ENCODE assay signal across 18 cellular contexts in genomic region chr2:218536804-218537494, GRCh38. TPM values are rescaled to one million over a fixed set of nuclear protein-coding genes. Genes with fewer than 3 reads are reported as not detected.
A peak's percentile ranks its signal among the peaks of the same experiment; 100 is the strongest.
DNase-seq lines count a peak whose midpoint lies in the region; ATAC-seq and TF ChIP-seq lines count a peak whose summit lies in the region.
"Had no signal": no experiment of that assay in that cellular context is flagged by ENCODE, and none has a peak within 500 bp of the region (broad histone marks: within the 10 kb centered on the region; RNA-seq: fewer than 3 reads in every experiment).

No MANE protein-coding gene starts in this region.

- H3K36me3 ChIP-seq in GM23248 (ENCODE audit: low read depth) (peaks cover 27% of the 10 kb centered on the region), MG63 (peaks cover 43% of the 10 kb centered on the region), right lobe of liver (peaks cover 0 to 14% (median 4%) of the 10 kb centered on the region in 4 donors)

- ATAC-seq in right lobe of liver (peak; percentile 91 to 96 (median 93)), HG03439 (IDR thresholded peaks at IDR 0.05; ENCODE audit: unreplicated experiment) (no peak)

- no peaks in the 10 kb centered on the region for H3K27me3 ChIP-seq in GM23248 (replicated peaks; ENCODE audit: insufficient read depth)
- H3K27me3 ChIP-seq in MG63: no peaks in the 10 kb centered on the region
- no peaks in the 10 kb centered on the region for H3K27me3 ChIP-seq in right lobe of liver

- no peak overlapping the region for H3K9ac ChIP-seq in GM23248
- H3K9ac ChIP-seq: SK-N-SH had no signal

- DNase-seq in GM23248 (peak; percentile 22), MG63 (peak; percentile 6), choroid plexus epithelial cell (ENCODE audit: low read depth) (peak; percentile 18), right lobe of liver (peak; percentile 35 to 72 (median 56)), NCI-H187 treated with DMSO at 0.1 percent for 48 hours (lab: John Stamatoyannopoulos, UW) (no peak)
- DNase-seq in stimulated activated CD4-positive, alpha-beta T cell treated with anti-CD3 and anti-CD28 coated beads, Interleukin-1b, Interleukin-23, amount 100 ng/mL, for 48 hours: no peak
- DNase-seq: ACHN; Calu3; CD4-positive, CD25-positive, alpha-beta regulatory T cell; DMS79; GF-D8; NCI-H1048; NCI-H2107; NCI-H226; NCI-H526 treated with DMSO at 0.1 percent for 48 hours; Right ventricle myocardium superior; SK-N-SH had no signal

- WGBS in GM23248 (ENCODE audit: low coverage in 1 of 2, low lambda C conversion rate in 2 of 2, missing lambda C conversion rate in 2 of 2), 2 experiments: 81 to 82% methylated on average over 6 of the region's 6 CpGs
- WGBS in right lobe of liver (ENCODE audit: insufficient coverage, low coverage, low lambda C conversion rate, missing lambda C conversion rate): 31% methylated on average over 6 of the region's 6 CpGs

- intact Hi-C loops in right lobe of liver (cut with DNase I): no loop called here

- in situ Hi-C loops in GM23248 (cut with MboI): no loop called here

- H3K27ac ChIP-seq in GM23248 (no peak overlapping the region), right lobe of liver (peak overlapping the region in 2 of 3 donors; percentile 51 to 65)

- H3K9me3 ChIP-seq in GM23248 (ENCODE audit: low read depth) (no peaks in the 10 kb centered on the region), MG63 (no peaks in the 10 kb centered on the region), right lobe of liver (no peaks in the 10 kb centered on the region)
- H3K9me3 ChIP-seq: SK-N-SH had no signal

- TF ChIP-seq CTCF in choroid plexus epithelial cell (conservative IDR thresholded peaks at IDR 0.05; ENCODE audit: low read depth, low read length) (no peak), right lobe of liver (IDR thresholded peaks at IDR 0.05) (no peak)

- no peaks in the 10 kb centered on the region for H3K4me1 ChIP-seq in GM23248 (ENCODE audit: insufficient read depth)
- H3K4me1 ChIP-seq in right lobe of liver: peaks cover 0 to 6% (median 3%) of the 10 kb centered on the region in 4 donors

- no peaks in the 10 kb centered on the region for H3K79me2 ChIP-seq in GM23248 (ENCODE audit: insufficient read depth)

- no peak overlapping the region for H2AFZ ChIP-seq in GM23248

- no peaks in the 10 kb centered on the region for H3F3A ChIP-seq in GM23248 (ENCODE audit: insufficient read depth)

- no peak overlapping the region for H3K4me3 ChIP-seq in GM23248
- no peak overlapping the region for H3K4me3 ChIP-seq in MG63
- no peak overlapping the region for H3K4me3 ChIP-seq in choroid plexus epithelial cell (ENCODE audit: low read depth, low read length)
- H3K4me3 ChIP-seq in right lobe of liver: no peak overlapping the region

- no peaks in the 10 kb centered on the region for H4K20me1 ChIP-seq in GM23248 (ENCODE audit: insufficient read depth)

- no peak overlapping the region for H3K4me2 ChIP-seq in GM23248 (ENCODE audit: unreplicated experiment)
- H3K4me2 ChIP-seq: SK-N-SH had no signal

- H3K9me2 ChIP-seq in GM23248 (ENCODE audit: insufficient read depth): no peaks in the 10 kb centered on the region
- H3K9me2 ChIP-seq: SK-N-SH had no signal

- no peak for TF ChIP-seq POLR2A in right lobe of liver (IDR thresholded peaks at IDR 0.05)

RNA-seq across cellular contexts. Expression of gene USP37, which starts 31.2 kb away (rescaled TPM):
- total RNA-seq in GM23248 (2014; rRNA removed; shearing (Covaris generic)): 6.6 and 6.7 TPM in 2 replicates
- 5.0 and 5.1 TPM in 2 replicates for polyA plus RNA-seq in GM23248 (2016; fragmentation: Nextera tagmentation; extraction: Ambion mirVana)
- 4.9 and 6.8 TPM in 2 replicates for total RNA-seq in MG63 (2014; rRNA removed; shearing (Covaris generic); ENCODE audit: low replicate concordance)
- 1 to 10 TPM; 4.8 to 8.9 (median 6.7) TPM for total RNA-seq in right lobe of liver

RNA-seq across cellular contexts. Expression of gene CNOT9, which starts 31.7 kb away (rescaled TPM):
- 65.8 and 84.2 TPM in 2 replicates for total RNA-seq in GM23248 (2014; rRNA removed; shearing (Covaris generic))
- 32.3 and 34.8 TPM in 2 replicates for polyA plus RNA-seq in GM23248 (2016; fragmentation: Nextera tagmentation; extraction: Ambion mirVana)
- 115 and 131 TPM in 2 replicates for total RNA-seq in MG63 (2014; rRNA removed; shearing (Covaris generic); ENCODE audit: low replicate concordance)
- total RNA-seq in right lobe of liver: 10 to 100 TPM; 11.8 to 39.3 (median 19.2) TPM

Comparison
In these comparisons a context has a peak if more than half of its experiments do, and no peak if none do; other contexts are left out.
1. DNase-seq: peak in GM23248 (single experiment), MG63 (single experiment), choroid plexus epithelial cell (single experiment) and right lobe of liver (3 of 3); none in NCI-H187 treated with DMSO at 0.1 percent for 48 hours (single experiment) and stimulated activated CD4-positive, alpha-beta T cell treated with anti-CD3 and anti-CD28 coated beads, Interleukin-1b, Interleukin-23, amount 100 ng/mL, for 48 hours (single experiment).